ENCODE assay signal across 1 cellular context in genomic region chr3:184185461-184186183, GRCh38.
TF ChIP-seq lines count a peak whose summit lies in the region.

No MANE protein-coding gene starts in this region.

TF ChIP-seq in GM23338, 12 proteins besides CTCF, POLR2A, EP300 and RAD21:
- TF ChIP-seq ETS1 (IDR thresholded peaks at IDR 0.05) (peak; percentile 86), CREB1 (CRISPR knock-in tag; IDR thresholded peaks at IDR 0.05; ENCODE audit: low read depth) (peak; percentile 79), EZH2phosphoT487 (IDR thresholded peaks at IDR 0.05; ENCODE audit: unreplicated experiment) (no peak), EZH2 (IDR thresholded peaks at IDR 0.05; ENCODE audit: low read depth, unreplicated experiment) (no peak), POLR2AphosphoS5 (IDR thresholded peaks at IDR 0.05; ENCODE audit: low read depth) (peak; percentile 68)
